In genomic region chr20:49541733-49542513, GRCh38 we compare ENCODE assay signal across 1 cellular context.
TF ChIP-seq lines count a peak whose summit lies in the region.

No MANE protein-coding gene starts in this region.

TF ChIP-seq in K562, 482 proteins besides CTCF, POLR2A, EP300 and RAD21 (continued from another document and continues in another):
- TF ChIP-seq ZNF318 (IDR thresholded peaks at IDR 0.05; ENCODE audit: borderline replicate concordance in 1 of 2, low read depth in 1 of 2) (no peak), ZNF780A (CRISPR knock-in tag; IDR thresholded peaks at IDR 0.05) (no peak), CBFB (CRISPR knock-in tag; IDR thresholded peaks at IDR 0.05) (peak; percentile 30; the same call in 1 of the 2 replicates), ESRRB (CRISPR knock-in tag; IDR thresholded peaks at IDR 0.05; ENCODE audit: borderline replicate concordance) (no peak), SREBF2 (CRISPR knock-in tag; IDR thresholded peaks at IDR 0.05) (no peak), UBTF (IDR thresholded peaks at IDR 0.05; ENCODE audit: borderline replicate concordance in 1 of 2, low read depth in 2 of 2, low read length in 2 of 2) (no peak), ZFP91 (CRISPR knock-in tag; IDR thresholded peaks at IDR 0.05) (0 out of 2 replicates have a peak, but pooled peaks have one; percentile 15), MTF1 (CRISPR knock-in tag; IDR thresholded peaks at IDR 0.05; ENCODE audit: borderline replicate concordance) (no peak), PTTG1 (tag; IDR thresholded peaks at IDR 0.05; ENCODE audit: low read depth) (no peak), PYGO2 (tag; IDR thresholded peaks at IDR 0.05) (no peak), FUS (optimal IDR thresholded peaks at IDR 0.05; ENCODE audit: low read depth, low read length) (no peak), ZNF217 (CRISPR knock-in tag; IDR thresholded peaks at IDR 0.05) (no peak), TAF7 (tag; IDR thresholded peaks at IDR 0.05) (no peak), U2AF1 (optimal IDR thresholded peaks at IDR 0.05; ENCODE audit: low read depth, low read length) (no peak), ZNF311 (CRISPR knock-in tag; IDR thresholded peaks at IDR 0.05) (no peak), TFAM (CRISPR knock-in tag; conservative IDR thresholded peaks at IDR 0.05) (no peak), E2F3 (CRISPR knock-in tag; IDR thresholded peaks at IDR 0.05) (no peak), BRCA1 (IDR thresholded peaks at IDR 0.05) (no peak), BRCA1 (CRISPR knock-in tag; IDR thresholded peaks at IDR 0.05) (no peak), KLF16 (IDR thresholded peaks at IDR 0.05) (peak; percentile 56; the same call in 1 of the 2 replicates), TGIF2 (CRISPR knock-in tag; IDR thresholded peaks at IDR 0.05) (no peak), NCOA1 (IDR thresholded peaks at IDR 0.05; ENCODE audit: low read depth) (no peak), XRCC4 (IDR thresholded peaks at IDR 0.05; ENCODE audit: extremely low read depth, insufficient read depth, insufficient read length) (no peak), CC2D1A (IDR thresholded peaks at IDR 0.05) (peak; percentile 72), TEAD1 (CRISPR knock-in tag; IDR thresholded peaks at IDR 0.05) (no peak), IRF2 (CRISPR knock-in tag; IDR thresholded peaks at IDR 0.05) (no peak), HDAC8 (tag; IDR thresholded peaks at IDR 0.05) (no peak), NR1H2 (CRISPR knock-in tag; IDR thresholded peaks at IDR 0.05) (no peak), FOXA3 (CRISPR knock-in tag; conservative IDR thresholded peaks at IDR 0.05 in 1 of 2, IDR thresholded peaks at IDR 0.05 in 1 of 2) (no peak; a peak in 1 of 4 replicates), TSC22D4 (tag; IDR thresholded peaks at IDR 0.05) (no peak), BRD4 (IDR thresholded peaks at IDR 0.05) (no peak), ZNF282 (CRISPR knock-in tag; IDR thresholded peaks at IDR 0.05) (no peak), LARP7 (IDR thresholded peaks at IDR 0.05) (no peak), ZNF785 (CRISPR knock-in tag; IDR thresholded peaks at IDR 0.05) (no peak), ZNF717 (CRISPR knock-in tag; IDR thresholded peaks at IDR 0.05) (no peak)
- TF ChIP-seq, protein P1, sequence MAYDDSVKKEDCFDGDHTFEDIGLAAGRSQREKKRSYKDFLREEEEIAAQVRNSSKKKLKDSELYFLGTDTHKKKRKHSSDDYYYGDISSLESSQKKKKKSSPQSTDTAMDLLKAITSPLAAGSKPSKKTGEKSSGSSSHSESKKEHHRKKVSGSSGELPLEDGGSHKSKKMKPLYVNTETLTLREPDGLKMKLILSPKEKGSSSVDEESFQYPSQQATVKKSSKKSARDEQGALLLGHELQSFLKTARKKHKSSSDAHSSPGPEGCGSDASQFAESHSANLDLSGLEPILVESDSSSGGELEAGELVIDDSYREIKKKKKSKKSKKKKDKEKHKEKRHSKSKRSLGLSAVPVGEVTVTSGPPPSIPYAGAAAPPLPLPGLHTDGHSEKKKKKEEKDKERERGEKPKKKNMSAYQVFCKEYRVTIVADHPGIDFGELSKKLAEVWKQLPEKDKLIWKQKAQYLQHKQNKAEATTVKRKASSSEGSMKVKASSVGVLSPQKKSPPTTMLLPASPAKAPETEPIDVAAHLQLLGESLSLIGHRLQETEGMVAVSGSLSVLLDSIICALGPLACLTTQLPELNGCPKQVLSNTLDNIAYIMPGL (CRISPR knock-in tag; IDR thresholded peaks at IDR 0.05): no peak
- TF ChIP-seq, protein P2, sequence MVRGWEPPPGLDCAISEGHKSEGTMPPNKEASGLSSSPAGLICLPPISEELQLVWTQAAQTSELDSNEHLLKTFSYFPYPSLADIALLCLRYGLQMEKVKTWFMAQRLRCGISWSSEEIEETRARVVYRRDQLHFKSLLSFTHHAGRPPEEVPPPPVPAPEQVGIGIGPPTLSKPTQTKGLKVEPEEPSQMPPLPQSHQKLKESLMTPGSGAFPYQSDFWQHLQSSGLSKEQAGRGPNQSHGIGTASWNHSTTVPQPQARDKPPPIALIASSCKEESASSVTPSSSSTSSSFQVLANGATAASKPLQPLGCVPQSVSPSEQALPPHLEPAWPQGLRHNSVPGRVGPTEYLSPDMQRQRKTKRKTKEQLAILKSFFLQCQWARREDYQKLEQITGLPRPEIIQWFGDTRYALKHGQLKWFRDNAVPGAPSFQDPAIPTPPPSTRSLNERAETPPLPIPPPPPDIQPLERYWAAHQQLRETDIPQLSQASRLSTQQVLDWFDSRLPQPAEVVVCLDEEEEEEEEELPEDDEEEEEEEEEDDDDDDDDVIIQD (CRISPR knock-in tag; IDR thresholded peaks at IDR 0.05): no peak
- TF ChIP-seq, protein P3, sequence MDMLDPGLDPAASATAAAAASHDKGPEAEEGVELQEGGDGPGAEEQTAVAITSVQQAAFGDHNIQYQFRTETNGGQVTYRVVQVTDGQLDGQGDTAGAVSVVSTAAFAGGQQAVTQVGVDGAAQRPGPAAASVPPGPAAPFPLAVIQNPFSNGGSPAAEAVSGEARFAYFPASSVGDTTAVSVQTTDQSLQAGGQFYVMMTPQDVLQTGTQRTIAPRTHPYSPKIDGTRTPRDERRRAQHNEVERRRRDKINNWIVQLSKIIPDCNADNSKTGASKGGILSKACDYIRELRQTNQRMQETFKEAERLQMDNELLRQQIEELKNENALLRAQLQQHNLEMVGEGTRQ (CRISPR knock-in tag; IDR thresholded peaks at IDR 0.05): no peak
- TF ChIP-seq, protein P4, sequence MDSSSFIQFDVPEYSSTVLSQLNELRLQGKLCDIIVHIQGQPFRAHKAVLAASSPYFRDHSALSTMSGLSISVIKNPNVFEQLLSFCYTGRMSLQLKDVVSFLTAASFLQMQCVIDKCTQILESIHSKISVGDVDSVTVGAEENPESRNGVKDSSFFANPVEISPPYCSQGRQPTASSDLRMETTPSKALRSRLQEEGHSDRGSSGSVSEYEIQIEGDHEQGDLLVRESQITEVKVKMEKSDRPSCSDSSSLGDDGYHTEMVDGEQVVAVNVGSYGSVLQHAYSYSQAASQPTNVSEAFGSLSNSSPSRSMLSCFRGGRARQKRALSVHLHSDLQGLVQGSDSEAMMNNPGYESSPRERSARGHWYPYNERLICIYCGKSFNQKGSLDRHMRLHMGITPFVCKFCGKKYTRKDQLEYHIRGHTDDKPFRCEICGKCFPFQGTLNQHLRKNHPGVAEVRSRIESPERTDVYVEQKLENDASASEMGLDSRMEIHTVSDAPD (CRISPR knock-in tag; IDR thresholded peaks at IDR 0.05): no peak
- TF ChIP-seq, protein P5, sequence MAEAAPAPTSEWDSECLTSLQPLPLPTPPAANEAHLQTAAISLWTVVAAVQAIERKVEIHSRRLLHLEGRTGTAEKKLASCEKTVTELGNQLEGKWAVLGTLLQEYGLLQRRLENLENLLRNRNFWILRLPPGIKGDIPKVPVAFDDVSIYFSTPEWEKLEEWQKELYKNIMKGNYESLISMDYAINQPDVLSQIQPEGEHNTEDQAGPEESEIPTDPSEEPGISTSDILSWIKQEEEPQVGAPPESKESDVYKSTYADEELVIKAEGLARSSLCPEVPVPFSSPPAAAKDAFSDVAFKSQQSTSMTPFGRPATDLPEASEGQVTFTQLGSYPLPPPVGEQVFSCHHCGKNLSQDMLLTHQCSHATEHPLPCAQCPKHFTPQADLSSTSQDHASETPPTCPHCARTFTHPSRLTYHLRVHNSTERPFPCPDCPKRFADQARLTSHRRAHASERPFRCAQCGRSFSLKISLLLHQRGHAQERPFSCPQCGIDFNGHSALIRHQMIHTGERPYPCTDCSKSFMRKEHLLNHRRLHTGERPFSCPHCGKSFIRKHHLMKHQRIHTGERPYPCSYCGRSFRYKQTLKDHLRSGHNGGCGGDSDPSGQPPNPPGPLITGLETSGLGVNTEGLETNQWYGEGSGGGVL (CRISPR knock-in tag; IDR thresholded peaks at IDR 0.05): no peak
- TF ChIP-seq, protein P6, sequence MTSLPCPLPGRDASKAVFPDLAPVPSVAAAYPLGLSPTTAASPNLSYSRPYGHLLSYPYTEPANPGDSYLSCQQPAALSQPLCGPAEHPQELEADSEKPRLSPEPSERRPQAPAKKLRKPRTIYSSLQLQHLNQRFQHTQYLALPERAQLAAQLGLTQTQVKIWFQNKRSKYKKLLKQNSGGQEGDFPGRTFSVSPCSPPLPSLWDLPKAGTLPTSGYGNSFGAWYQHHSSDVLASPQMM (CRISPR knock-in tag; IDR thresholded peaks at IDR 0.05): no peak
- TF ChIP-seq, protein P7, sequence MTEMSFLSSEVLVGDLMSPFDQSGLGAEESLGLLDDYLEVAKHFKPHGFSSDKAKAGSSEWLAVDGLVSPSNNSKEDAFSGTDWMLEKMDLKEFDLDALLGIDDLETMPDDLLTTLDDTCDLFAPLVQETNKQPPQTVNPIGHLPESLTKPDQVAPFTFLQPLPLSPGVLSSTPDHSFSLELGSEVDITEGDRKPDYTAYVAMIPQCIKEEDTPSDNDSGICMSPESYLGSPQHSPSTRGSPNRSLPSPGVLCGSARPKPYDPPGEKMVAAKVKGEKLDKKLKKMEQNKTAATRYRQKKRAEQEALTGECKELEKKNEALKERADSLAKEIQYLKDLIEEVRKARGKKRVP (CRISPR knock-in tag; IDR thresholded peaks at IDR 0.05): no peak
- TF ChIP-seq, protein P8, sequence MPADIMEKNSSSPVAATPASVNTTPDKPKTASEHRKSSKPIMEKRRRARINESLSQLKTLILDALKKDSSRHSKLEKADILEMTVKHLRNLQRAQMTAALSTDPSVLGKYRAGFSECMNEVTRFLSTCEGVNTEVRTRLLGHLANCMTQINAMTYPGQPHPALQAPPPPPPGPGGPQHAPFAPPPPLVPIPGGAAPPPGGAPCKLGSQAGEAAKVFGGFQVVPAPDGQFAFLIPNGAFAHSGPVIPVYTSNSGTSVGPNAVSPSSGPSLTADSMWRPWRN (IDR thresholded peaks at IDR 0.05; ENCODE audit: low read depth): no peak
